Comparison of ENCODE assay signal across 1 cellular context in the genomic region with DNA sequence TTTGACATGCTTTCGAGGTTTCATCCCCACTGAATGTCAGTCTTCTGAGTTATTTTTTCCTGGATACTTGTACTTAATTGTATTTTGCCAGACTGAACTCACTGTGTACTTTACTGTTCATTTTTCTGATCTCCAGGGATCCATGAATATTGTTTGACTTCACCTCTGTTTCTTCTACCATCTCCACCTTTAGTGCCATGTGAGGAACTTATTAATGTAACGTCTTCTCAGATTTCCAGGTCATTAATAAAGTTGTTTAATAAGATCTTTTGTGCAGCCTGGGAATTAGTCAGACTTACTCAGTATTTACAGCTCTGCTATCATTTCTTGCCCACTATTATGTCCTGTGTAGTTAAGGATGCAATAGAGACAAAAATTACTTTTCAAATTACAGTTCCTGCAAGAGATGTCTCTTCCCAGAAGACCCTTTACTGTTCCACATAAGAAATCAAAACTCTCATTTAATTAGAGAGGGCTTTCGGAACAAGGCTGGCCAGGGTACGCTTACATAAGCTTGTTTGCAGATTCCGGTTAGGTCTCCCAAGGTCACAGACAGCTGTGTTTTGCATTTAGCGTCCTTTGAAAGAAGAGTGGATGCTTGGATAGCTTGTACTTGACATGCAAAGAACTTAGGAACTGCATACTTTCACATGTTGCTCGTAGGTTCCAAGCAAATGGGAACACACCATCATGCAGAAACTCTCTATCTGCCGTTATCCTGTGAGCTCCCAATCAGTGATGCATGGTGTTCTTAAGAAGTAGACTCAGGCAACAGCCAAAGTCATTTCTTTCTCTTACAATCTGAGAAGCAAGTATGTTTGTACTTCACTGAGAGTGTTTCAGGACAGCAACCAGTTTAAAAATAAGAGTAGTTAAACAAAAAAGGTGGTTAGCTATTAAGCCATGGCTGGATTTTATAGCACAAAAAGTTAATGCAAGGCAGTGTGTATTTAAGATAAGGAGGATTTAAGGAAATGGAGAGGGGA.
TF ChIP-seq lines count a peak whose summit lies in the region.

No MANE protein-coding gene starts in this region.

TF ChIP-seq in HepG2, 621 proteins besides CTCF, POLR2A, EP300 and RAD21 (continued from another document and continues in another):
- TF ChIP-seq, protein P1, sequence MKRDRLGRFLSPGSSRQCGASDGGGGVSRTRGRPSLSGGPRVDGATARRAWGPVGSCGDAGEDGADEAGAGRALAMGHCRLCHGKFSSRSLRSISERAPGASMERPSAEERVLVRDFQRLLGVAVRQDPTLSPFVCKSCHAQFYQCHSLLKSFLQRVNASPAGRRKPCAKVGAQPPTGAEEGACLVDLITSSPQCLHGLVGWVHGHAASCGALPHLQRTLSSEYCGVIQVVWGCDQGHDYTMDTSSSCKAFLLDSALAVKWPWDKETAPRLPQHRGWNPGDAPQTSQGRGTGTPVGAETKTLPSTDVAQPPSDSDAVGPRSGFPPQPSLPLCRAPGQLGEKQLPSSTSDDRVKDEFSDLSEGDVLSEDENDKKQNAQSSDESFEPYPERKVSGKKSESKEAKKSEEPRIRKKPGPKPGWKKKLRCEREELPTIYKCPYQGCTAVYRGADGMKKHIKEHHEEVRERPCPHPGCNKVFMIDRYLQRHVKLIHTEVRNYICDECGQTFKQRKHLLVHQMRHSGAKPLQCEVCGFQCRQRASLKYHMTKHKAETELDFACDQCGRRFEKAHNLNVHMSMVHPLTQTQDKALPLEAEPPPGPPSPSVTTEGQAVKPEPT (CRISPR knock-in tag; IDR thresholded peaks at IDR 0.05; ENCODE audit: low read depth), result no peak
- TF ChIP-seq ETV6 (CRISPR knock-in tag; conservative IDR thresholded peaks at IDR 0.05) (0 out of 2 replicates have a peak, but pooled peaks have one; percentile 42), NR2F2 (IDR thresholded peaks at IDR 0.05; ENCODE audit: borderline replicate concordance, low read depth) (peak; percentile 87), ZNF737 (CRISPR knock-in tag; IDR thresholded peaks at IDR 0.05; ENCODE audit: borderline replicate concordance) (no peak), FOXC1 (CRISPR knock-in tag; IDR thresholded peaks at IDR 0.05; ENCODE audit: borderline replicate concordance) (no peak), HOXA3 (CRISPR knock-in tag; IDR thresholded peaks at IDR 0.05) (peak; percentile 81), SKI (IDR thresholded peaks at IDR 0.05; ENCODE audit: partially characterized antibody) (peak; percentile 86), SP4 (CRISPR knock-in tag; IDR thresholded peaks at IDR 0.05) (no peak), ZNF292 (CRISPR knock-in tag; IDR thresholded peaks at IDR 0.05; ENCODE audit: borderline replicate concordance, low read depth) (peak; percentile 67; the same call in 1 of the 2 replicates), JUN (CRISPR knock-in tag; IDR thresholded peaks at IDR 0.05) (no peak), ZKSCAN8 (CRISPR knock-in tag; IDR thresholded peaks at IDR 0.05; ENCODE audit: borderline replicate concordance) (peak; percentile 90), GFI1 (CRISPR knock-in tag; IDR thresholded peaks at IDR 0.05; ENCODE audit: borderline replicate concordance) (peak; percentile 85), GABPA (IDR thresholded peaks at IDR 0.05; ENCODE audit: low read depth, low read length) (no peak), GABPA (CRISPR knock-in tag; IDR thresholded peaks at IDR 0.05; ENCODE audit: low read depth) (peak; percentile 44), GTF2F1 (IDR thresholded peaks at IDR 0.05; ENCODE audit: low read length) (no peak), TRIM24 (CRISPR knock-in tag; IDR thresholded peaks at IDR 0.05) (no peak), ZNF570 (CRISPR knock-in tag; IDR thresholded peaks at IDR 0.05; ENCODE audit: borderline replicate concordance) (no peak), ASH2L (IDR thresholded peaks at IDR 0.05; ENCODE audit: insufficient read length, low read depth, low read length) (peak; percentile 90), SOX13 (IDR thresholded peaks at IDR 0.05) (no peak), SOX13 (CRISPR knock-in tag; conservative IDR thresholded peaks at IDR 0.05 in 1 of 2, IDR thresholded peaks at IDR 0.05 in 1 of 2) (peak in 1 of 2 experiments; percentile 91; a peak in 2 of 4 replicates), IKZF1 (IDR thresholded peaks at IDR 0.05) (no peak), HDAC6 (IDR thresholded peaks at IDR 0.05; ENCODE audit: low read depth, low read length) (no peak), FOXM1 (CRISPR knock-in tag; IDR thresholded peaks at IDR 0.05) (peak; percentile 89; the same call in 1 of the 2 replicates), MIER3 (CRISPR knock-in tag; IDR thresholded peaks at IDR 0.05; ENCODE audit: borderline replicate concordance) (peak; percentile 72; the same call in 1 of the 2 replicates), PRMT3 (CRISPR knock-in tag; IDR thresholded peaks at IDR 0.05; ENCODE audit: borderline replicate concordance, low read depth) (peak; percentile 38; the same call in 1 of the 2 replicates), TARDBP (CRISPR knock-in tag; IDR thresholded peaks at IDR 0.05) (peak; percentile 69; the same call in 1 of the 2 replicates), SAP130 (CRISPR knock-in tag; IDR thresholded peaks at IDR 0.05; ENCODE audit: low read depth) (peak; percentile 76), ZNF180 (CRISPR knock-in tag; IDR thresholded peaks at IDR 0.05; ENCODE audit: borderline replicate concordance, low read depth) (0 out of 2 replicates have a peak, but pooled peaks have one; percentile 46), NR2C2 (CRISPR knock-in tag; IDR thresholded peaks at IDR 0.05; ENCODE audit: borderline replicate concordance) (0 out of 2 replicates have a peak, but pooled peaks have one; percentile 17), BHLHE40 (IDR thresholded peaks at IDR 0.05; ENCODE audit: low read length) (no peak), ISX (CRISPR knock-in tag; conservative IDR thresholded peaks at IDR 0.05) (no peak), DNMT3B (CRISPR knock-in tag; conservative IDR thresholded peaks at IDR 0.05) (peak; percentile 68; the same call in 1 of the 2 replicates), ZFX (CRISPR knock-in tag; IDR thresholded peaks at IDR 0.05; ENCODE audit: low read depth) (no peak), SMYD3 (CRISPR knock-in tag; IDR thresholded peaks at IDR 0.05) (peak; percentile 41; the same call in 1 of the 2 replicates), TBX2 (CRISPR knock-in tag; IDR thresholded peaks at IDR 0.05; ENCODE audit: borderline replicate concordance) (peak; percentile 54; the same call in 1 of the 2 replicates), ATF7 (IDR thresholded peaks at IDR 0.05) (no peak), ATF7 (CRISPR knock-in tag; IDR thresholded peaks at IDR 0.05) (no peak; the same call in 1 of the 2 replicates), DPF2 (CRISPR knock-in tag; IDR thresholded peaks at IDR 0.05; ENCODE audit: borderline replicate concordance, low read depth) (peak; percentile 75), ZNF333 (CRISPR knock-in tag; IDR thresholded peaks at IDR 0.05; ENCODE audit: borderline replicate concordance) (no peak), ZSCAN9 (CRISPR knock-in tag; IDR thresholded peaks at IDR 0.05; ENCODE audit: borderline replicate concordance) (peak; percentile 72; the same call in 1 of the 2 replicates), ZNF607 (CRISPR knock-in tag; IDR thresholded peaks at IDR 0.05; ENCODE audit: borderline replicate concordance) (no peak), ZSCAN12 (CRISPR knock-in tag; IDR thresholded peaks at IDR 0.05) (0 out of 2 replicates have a peak, but pooled peaks have one; percentile 41), ISL2 (CRISPR knock-in tag; IDR thresholded peaks at IDR 0.05) (peak; percentile 97), ZSCAN31 (CRISPR knock-in tag; IDR thresholded peaks at IDR 0.05; ENCODE audit: low read depth) (0 out of 2 replicates have a peak, but pooled peaks have one; percentile 68), ZNF24 (IDR thresholded peaks at IDR 0.05) (peak; percentile 47; the same call in 1 of the 2 replicates), ZFP36L2 (CRISPR knock-in tag; IDR thresholded peaks at IDR 0.05) (no peak), SNAI1 (CRISPR knock-in tag; IDR thresholded peaks at IDR 0.05; ENCODE audit: borderline replicate concordance) (0 out of 2 replicates have a peak, but pooled peaks have one; percentile 42), AGO1 (IDR thresholded peaks at IDR 0.05; ENCODE audit: low read depth, low read length, poor library complexity, severe bottlenecking) (no peak), DMAP1 (CRISPR knock-in tag; IDR thresholded peaks at IDR 0.05) (no peak)
- TF ChIP-seq, protein P2, sequence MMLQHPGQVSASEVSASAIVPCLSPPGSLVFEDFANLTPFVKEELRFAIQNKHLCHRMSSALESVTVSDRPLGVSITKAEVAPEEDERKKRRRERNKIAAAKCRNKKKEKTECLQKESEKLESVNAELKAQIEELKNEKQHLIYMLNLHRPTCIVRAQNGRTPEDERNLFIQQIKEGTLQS (CRISPR knock-in tag; IDR thresholded peaks at IDR 0.05), result peak; percentile 42; the same call in 1 of the 2 replicates
- TF ChIP-seq, protein P3, sequence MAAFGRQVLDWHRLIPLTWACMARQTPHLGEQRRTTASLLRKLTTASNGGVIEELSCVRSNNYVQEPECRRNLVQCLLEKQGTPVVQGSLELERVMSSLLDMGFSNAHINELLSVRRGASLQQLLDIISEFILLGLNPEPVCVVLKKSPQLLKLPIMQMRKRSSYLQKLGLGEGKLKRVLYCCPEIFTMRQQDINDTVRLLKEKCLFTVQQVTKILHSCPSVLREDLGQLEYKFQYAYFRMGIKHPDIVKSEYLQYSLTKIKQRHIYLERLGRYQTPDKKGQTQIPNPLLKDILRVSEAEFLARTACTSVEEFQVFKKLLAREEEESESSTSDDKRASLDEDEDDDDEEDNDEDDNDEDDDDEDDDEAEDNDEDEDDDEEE (CRISPR knock-in tag; IDR thresholded peaks at IDR 0.05), result no peak
- TF ChIP-seq, protein P4, sequence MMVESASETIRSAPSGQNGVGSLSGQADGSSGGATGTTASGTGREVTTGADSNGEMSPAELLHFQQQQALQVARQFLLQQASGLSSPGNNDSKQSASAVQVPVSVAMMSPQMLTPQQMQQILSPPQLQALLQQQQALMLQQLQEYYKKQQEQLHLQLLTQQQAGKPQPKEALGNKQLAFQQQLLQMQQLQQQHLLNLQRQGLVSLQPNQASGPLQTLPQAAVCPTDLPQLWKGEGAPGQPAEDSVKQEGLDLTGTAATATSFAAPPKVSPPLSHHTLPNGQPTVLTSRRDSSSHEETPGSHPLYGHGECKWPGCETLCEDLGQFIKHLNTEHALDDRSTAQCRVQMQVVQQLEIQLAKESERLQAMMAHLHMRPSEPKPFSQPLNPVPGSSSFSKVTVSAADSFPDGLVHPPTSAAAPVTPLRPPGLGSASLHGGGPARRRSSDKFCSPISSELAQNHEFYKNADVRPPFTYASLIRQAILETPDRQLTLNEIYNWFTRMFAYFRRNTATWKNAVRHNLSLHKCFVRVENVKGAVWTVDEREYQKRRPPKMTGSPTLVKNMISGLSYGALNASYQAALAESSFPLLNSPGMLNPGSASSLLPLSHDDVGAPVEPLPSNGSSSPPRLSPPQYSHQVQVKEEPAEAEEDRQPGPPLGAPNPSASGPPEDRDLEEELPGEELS (CRISPR knock-in tag; IDR thresholded peaks at IDR 0.05), result peak; percentile 92
- TF ChIP-seq, protein P5, sequence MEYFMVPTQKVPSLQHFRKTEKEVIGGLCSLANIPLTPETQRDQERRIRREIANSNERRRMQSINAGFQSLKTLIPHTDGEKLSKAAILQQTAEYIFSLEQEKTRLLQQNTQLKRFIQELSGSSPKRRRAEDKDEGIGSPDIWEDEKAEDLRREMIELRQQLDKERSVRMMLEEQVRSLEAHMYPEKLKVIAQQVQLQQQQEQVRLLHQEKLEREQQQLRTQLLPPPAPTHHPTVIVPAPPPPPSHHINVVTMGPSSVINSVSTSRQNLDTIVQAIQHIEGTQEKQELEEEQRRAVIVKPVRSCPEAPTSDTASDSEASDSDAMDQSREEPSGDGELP (IDR thresholded peaks at IDR 0.05; ENCODE audit: borderline replicate concordance, low read depth), result peak; percentile 84; the same call in 1 of the 2 replicates
- TF ChIP-seq, protein P6, sequence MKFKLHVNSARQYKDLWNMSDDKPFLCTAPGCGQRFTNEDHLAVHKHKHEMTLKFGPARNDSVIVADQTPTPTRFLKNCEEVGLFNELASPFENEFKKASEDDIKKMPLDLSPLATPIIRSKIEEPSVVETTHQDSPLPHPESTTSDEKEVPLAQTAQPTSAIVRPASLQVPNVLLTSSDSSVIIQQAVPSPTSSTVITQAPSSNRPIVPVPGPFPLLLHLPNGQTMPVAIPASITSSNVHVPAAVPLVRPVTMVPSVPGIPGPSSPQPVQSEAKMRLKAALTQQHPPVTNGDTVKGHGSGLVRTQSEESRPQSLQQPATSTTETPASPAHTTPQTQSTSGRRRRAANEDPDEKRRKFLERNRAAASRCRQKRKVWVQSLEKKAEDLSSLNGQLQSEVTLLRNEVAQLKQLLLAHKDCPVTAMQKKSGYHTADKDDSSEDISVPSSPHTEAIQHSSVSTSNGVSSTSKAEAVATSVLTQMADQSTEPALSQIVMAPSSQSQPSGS (CRISPR knock-in tag; IDR thresholded peaks at IDR 0.05), result peak; percentile 76; the same call in 1 of the 2 replicates
- TF ChIP-seq, protein P7, sequence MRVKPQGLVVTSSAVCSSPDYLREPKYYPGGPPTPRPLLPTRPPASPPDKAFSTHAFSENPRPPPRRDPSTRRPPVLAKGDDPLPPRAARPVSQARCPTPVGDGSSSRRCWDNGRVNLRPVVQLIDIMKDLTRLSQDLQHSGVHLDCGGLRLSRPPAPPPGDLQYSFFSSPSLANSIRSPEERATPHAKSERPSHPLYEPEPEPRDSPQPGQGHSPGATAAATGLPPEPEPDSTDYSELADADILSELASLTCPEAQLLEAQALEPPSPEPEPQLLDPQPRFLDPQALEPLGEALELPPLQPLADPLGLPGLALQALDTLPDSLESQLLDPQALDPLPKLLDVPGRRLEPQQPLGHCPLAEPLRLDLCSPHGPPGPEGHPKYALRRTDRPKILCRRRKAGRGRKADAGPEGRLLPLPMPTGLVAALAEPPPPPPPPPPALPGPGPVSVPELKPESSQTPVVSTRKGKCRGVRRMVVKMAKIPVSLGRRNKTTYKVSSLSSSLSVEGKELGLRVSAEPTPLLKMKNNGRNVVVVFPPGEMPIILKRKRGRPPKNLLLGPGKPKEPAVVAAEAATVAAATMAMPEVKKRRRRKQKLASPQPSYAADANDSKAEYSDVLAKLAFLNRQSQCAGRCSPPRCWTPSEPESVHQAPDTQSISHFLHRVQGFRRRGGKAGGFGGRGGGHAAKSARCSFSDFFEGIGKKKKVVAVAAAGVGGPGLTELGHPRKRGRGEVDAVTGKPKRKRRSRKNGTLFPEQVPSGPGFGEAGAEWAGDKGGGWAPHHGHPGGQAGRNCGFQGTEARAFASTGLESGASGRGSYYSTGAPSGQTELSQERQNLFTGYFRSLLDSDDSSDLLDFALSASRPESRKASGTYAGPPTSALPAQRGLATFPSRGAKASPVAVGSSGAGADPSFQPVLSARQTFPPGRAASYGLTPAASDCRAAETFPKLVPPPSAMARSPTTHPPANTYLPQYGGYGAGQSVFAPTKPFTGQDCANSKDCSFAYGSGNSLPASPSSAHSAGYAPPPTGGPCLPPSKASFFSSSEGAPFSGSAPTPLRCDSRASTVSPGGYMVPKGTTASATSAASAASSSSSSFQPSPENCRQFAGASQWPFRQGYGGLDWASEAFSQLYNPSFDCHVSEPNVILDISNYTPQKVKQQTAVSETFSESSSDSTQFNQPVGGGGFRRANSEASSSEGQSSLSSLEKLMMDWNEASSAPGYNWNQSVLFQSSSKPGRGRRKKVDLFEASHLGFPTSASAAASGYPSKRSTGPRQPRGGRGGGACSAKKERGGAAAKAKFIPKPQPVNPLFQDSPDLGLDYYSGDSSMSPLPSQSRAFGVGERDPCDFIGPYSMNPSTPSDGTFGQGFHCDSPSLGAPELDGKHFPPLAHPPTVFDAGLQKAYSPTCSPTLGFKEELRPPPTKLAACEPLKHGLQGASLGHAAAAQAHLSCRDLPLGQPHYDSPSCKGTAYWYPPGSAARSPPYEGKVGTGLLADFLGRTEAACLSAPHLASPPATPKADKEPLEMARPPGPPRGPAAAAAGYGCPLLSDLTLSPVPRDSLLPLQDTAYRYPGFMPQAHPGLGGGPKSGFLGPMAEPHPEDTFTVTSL (CRISPR knock-in tag; IDR thresholded peaks at IDR 0.05; ENCODE audit: borderline replicate concordance), result peak; percentile 80; the same call in 1 of the 2 replicates
